In the genomic region with DNA sequence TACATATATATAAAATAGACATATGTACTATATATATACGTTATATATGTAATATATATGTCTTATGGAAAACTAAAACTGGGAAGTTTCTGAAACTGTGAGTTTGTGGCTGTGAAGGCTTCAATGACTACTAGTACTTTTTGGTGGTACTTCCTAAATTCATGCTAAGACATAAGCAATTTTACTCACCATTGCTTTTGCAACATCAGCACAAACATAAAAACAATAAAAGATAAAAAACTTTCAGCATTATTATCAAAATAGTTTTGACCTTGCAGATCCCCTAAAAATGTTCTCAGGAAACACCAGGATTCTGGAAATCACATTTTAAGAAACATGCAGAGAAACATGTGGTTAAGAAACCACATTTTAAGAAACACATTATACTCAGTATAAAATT, we compare ENCODE assay signal across 7 cellular contexts.
"Had no signal": no experiment of that assay in that cellular context is flagged by ENCODE, and none has a peak within 500 bp of the region (broad histone marks: within the 10 kb centered on the region; RNA-seq: fewer than 3 reads in every experiment).

No MANE protein-coding gene starts in this region.

- DNase-seq: Karpas-422, KBM-7, KG1 had no signal

- H3K4me2 ChIP-seq: KMS-11 had no signal

- H3K4me3 ChIP-seq: K562 had no signal

- H3K27ac ChIP-seq: HL-60, KMS-11 had no signal

- H3K9ac ChIP-seq: KMS-11 had no signal

- FAIRE-seq: HTR-8/SVneo, K562 had no signal

- ATAC-seq: K562 had no signal
